In genomic region chrY:12841368-12841767, GRCh38 we compare ENCODE assay signal across 26 cellular contexts.
"Had no signal": no experiment of that assay in that cellular context is flagged by ENCODE, and none has a peak within 500 bp of the region (broad histone marks: within the 10 kb centered on the region; RNA-seq: fewer than 3 reads in every experiment).

No MANE protein-coding gene starts in this region.

- H3K27me3 ChIP-seq: neural progenitor cell, ovary, right lobe of liver, sigmoid colon, suprapubic skin, testis, tibial artery, transverse colon, upper lobe of right lung, uterus had no signal

- H3K4me3 ChIP-seq: neural progenitor cell, ovary, psoas muscle, right lobe of liver, sigmoid colon, suprapubic skin, testis, tibial artery, transverse colon, upper lobe of right lung, uterus had no signal

- H3K9me3 ChIP-seq: ovary, psoas muscle, right lobe of liver, sigmoid colon, suprapubic skin, testis, tibial artery, transverse colon, upper lobe of right lung, uterus had no signal

- H3K36me3 ChIP-seq: neural progenitor cell, ovary, right lobe of liver, tibial artery, transverse colon, uterus had no signal

- ATAC-seq: natural killer cell; psoas muscle; right cardiac atrium; right lobe of liver; stimulated activated memory B cell treated with anti-CD40 and anti-IgM and Interleukin-4, amounts not matched to agents 10 μg/mL and 1 μg/mL and 100 μg/mL, for 72 hours; stimulated activated naive CD8-positive, alpha-beta T cell treated with anti-CD3 and anti-CD28 coated beads, Interleukin-15, amount 100 ng/mL, for 72 hours; stimulated activated naive CD8-positive, alpha-beta T cell treated with anti-CD3 and anti-CD28 coated beads, Interleukin-15, Interleukin-2, amounts not matched to agents 100 U/mL and 50 U/mL, for 24 hours; upper lobe of right lung had no signal

- H3K4me1 ChIP-seq: neural progenitor cell, parathyroid adenoma, psoas muscle, right lobe of liver, sigmoid colon, suprapubic skin, testis, tibial artery, transverse colon, upper lobe of right lung, uterus had no signal

- H3K27ac ChIP-seq: neural progenitor cell, ovary, parathyroid adenoma, psoas muscle, right lobe of liver, sigmoid colon, suprapubic skin, testis, tibial artery, transverse colon, upper lobe of right lung, uterus had no signal

- DNase-seq: natural killer cell; occipital lobe; ovary; posterior cingulate gyrus; psoas muscle; right cardiac atrium; right lobe of liver; sigmoid colon; small intestine; stimulated activated CD4-positive, alpha-beta T cell treated with anti-CD3 and anti-CD28 coated beads, Interleukin-15, amount 100 ng/mL, for 24 hours; stimulated activated CD4-positive, alpha-beta T cell treated with anti-CD3 and anti-CD28 coated beads, Interleukin-4, amount 100 ng/mL, for 1 hour; stimulated activated CD4-positive, alpha-beta T cell treated with anti-CD3 and anti-CD28 coated beads, Interleukin-4, amount 100 ng/mL, for 4 hours; stimulated activated CD8-positive, alpha-beta memory T cell treated with anti-CD3 and anti-CD28 coated beads, Interleukin-4, amount 100 ng/mL, for 48 hours; stimulated activated naive CD4-positive, alpha-beta T cell; stimulated activated naive CD8-positive, alpha-beta T cell treated with anti-CD3 and anti-CD28 coated beads, Interleukin-15, amount 100 ng/mL, for 72 hours; stimulated activated naive CD8-positive, alpha-beta T cell treated with anti-CD3 and anti-CD28 coated beads, Interleukin-15, Interleukin-2, amounts not matched to agents 100 U/mL and 50 U/mL, for 24 hours; substantia nigra; testis; tibial artery; transverse colon; upper lobe of right lung; uterus had no signal
